16 cellular contexts compared by ENCODE assay signal in genomic region chr2:217068677-217069250, GRCh38.
A peak's percentile ranks its signal among the peaks of the same experiment; 100 is the strongest.
DNase-seq lines count a peak whose midpoint lies in the region; ATAC-seq, FAIRE-seq and TF ChIP-seq lines count a peak whose summit lies in the region.
"Had no signal": no experiment of that assay in that cellular context is flagged by ENCODE, and none has a peak within 500 bp of the region (broad histone marks: within the 10 kb centered on the region; RNA-seq: fewer than 3 reads in every experiment).

No MANE protein-coding gene starts in this region.

- H3K4me3 Mint-ChIP-seq in natural killer cell (no peak overlapping the region), Caco-2 (ENCODE audit: unreplicated experiment) (no peak overlapping the region)
- H3K4me3 Mint-ChIP-seq: CD4-positive, alpha-beta memory T cell had no signal

- TF ChIP-seq POLR2A in GM12892 (IDR thresholded peaks at IDR 0.05; ENCODE audit: low read depth, low read length), result no peak
- TF ChIP-seq POLR2A in GM12878 (IDR thresholded peaks at IDR 0.05; ENCODE audit: low read depth, low read length), result no peak

- no peak for DNase-seq in GM12892 (ENCODE audit: insufficient read length)
- no peak for DNase-seq in GM12878 (ENCODE audit: low read depth, low spot score)
- no peak for DNase-seq in natural killer cell
- DNase-seq in stimulated activated CD4-positive, alpha-beta T cell treated with anti-CD3 and anti-CD28 coated beads, Interleukin-2, amount 100 ng/mL, for 48 hours, result no peak
- no peak for DNase-seq in Caco-2
- DNase-seq: BE2C; CD4-positive, alpha-beta memory T cell; DMS153; DMS79 treated with DMSO at 0.1 percent for 48 hours; GDM1; HCEC 1CT had no signal

- in situ Hi-C loops in GM12878 (cut with MboI), result no loop called here

- H3K9me3 Mint-ChIP-seq in natural killer cell (no peaks in the 10 kb centered on the region), Caco-2 (ENCODE audit: unreplicated experiment) (no peaks in the 10 kb centered on the region)

- no peaks in the 10 kb centered on the region for H3K4me1 ChIP-seq in HEK293 (ENCODE audit: control insufficient read depth, insufficient read depth, low read length)
- H3K4me1 ChIP-seq in GM12878 (ENCODE audit: control insufficient read depth, insufficient read depth, low read length), result peaks cover 5% of the 10 kb centered on the region; the same call in 1 of the 2 replicates
- H3K4me1 ChIP-seq in Caco-2, result no peaks in the 10 kb centered on the region
- H3K4me1 ChIP-seq: BE2C had no signal

- CTCF ChIA-PET in HEK293 (lab: Yijun Ruan, JAX), result no interaction called here
- CTCF ChIA-PET in GM12878 (lab: Yijun Ruan, JAX), result no interaction called here
- CTCF ChIA-PET in Caco-2 (lab: Charles Lee), result no interaction called here

- H4K20me1 ChIP-seq in GM12878 (ENCODE audit: control insufficient read depth, insufficient read depth), result no peaks in the 10 kb centered on the region

- no peaks in the 10 kb centered on the region for H3K27me3 ChIP-seq in GM12878 (replicated peaks in 1 of 2; ENCODE audit: control insufficient read depth in 2 of 2, insufficient read depth in 2 of 2, low read length in 1 of 2)
- H3K27me3 ChIP-seq in Caco-2 (replicated peaks; ENCODE audit: control insufficient read depth, insufficient read depth, low read length), result no peaks in the 10 kb centered on the region
- H3K27me3 ChIP-seq: BE2C had no signal

- H3K9me3 ChIP-seq in HEK293 (ENCODE audit: control insufficient read depth, insufficient read depth, low read depth, low read length), result no peaks in the 10 kb centered on the region
- H3K9me3 ChIP-seq in GM12878 (replicated peaks; ENCODE audit: control insufficient read depth, insufficient read depth, low read length), result peaks cover 3% of the 10 kb centered on the region; the same call in 2 of the 3 replicates
- H3K9me3 ChIP-seq in Caco-2, result no peaks in the 10 kb centered on the region

- ATAC-seq in GM12878 (no peak), natural killer cell (peak in 2 of 3 donors; percentile 2 to 4), HG03135 (IDR thresholded peaks at IDR 0.05; ENCODE audit: unreplicated experiment) (no peak)
- ATAC-seq: A549 had no signal

- H3K27ac ChIP-seq in HEK293 (ENCODE audit: extremely low read depth, low read depth, low read length) (no peak overlapping the region), GM12878 (ENCODE audit: control insufficient read depth, insufficient read depth) (no peak overlapping the region)
- H3K27ac ChIP-seq: A549, C4-2B had no signal

- H3K36me3 Mint-ChIP-seq in natural killer cell (no peaks in the 10 kb centered on the region), Caco-2 (ENCODE audit: insufficient read depth, unreplicated experiment) (no peaks in the 10 kb centered on the region)
- H3K36me3 Mint-ChIP-seq: CD4-positive, alpha-beta memory T cell had no signal

- H3K36me3 ChIP-seq in HEK293 (ENCODE audit: control insufficient read depth in 2 of 2, insufficient read depth in 1 of 2, low read length in 2 of 2), result no peaks in the 10 kb centered on the region
- no peaks in the 10 kb centered on the region for H3K36me3 ChIP-seq in GM12878 (ENCODE audit: control insufficient read depth in 2 of 2, insufficient read depth in 2 of 2, low read length in 1 of 2)
- no peaks in the 10 kb centered on the region for H3K36me3 ChIP-seq in Caco-2 (ENCODE audit: control insufficient read depth, insufficient read depth, low read length)
- H3K36me3 ChIP-seq: BE2C had no signal

- H3K4me1 Mint-ChIP-seq in natural killer cell (no peaks in the 10 kb centered on the region), Caco-2 (ENCODE audit: low read depth, unreplicated experiment) (no peaks in the 10 kb centered on the region)

- no peak overlapping the region for H2AFZ ChIP-seq in GM12878 (ENCODE audit: control insufficient read depth, low read depth, low read length)

- H3K4me2 ChIP-seq in GM12878 (ENCODE audit: control insufficient read depth, insufficient read depth), result no peak overlapping the region
- H3K4me2 ChIP-seq: A549 had no signal

- 76% methylated on average over 6 of the region's 6 CpGs for WGBS in GM12878 (ENCODE audit: insufficient coverage, insufficient replicate concordance, low lambda C conversion rate, missing lambda C conversion rate)

- H3K27me3 Mint-ChIP-seq in natural killer cell (ENCODE audit: low read depth in 2 of 2), result peaks cover 0 to 7% of the 10 kb centered on the region in 2 donors
- peaks cover 3% of the 10 kb centered on the region for H3K27me3 Mint-ChIP-seq in Caco-2 (ENCODE audit: insufficient read depth, unreplicated experiment)

- FAIRE-seq in GM12892 (lab: Jason Lieb, UNC) (peak; percentile 60), GM12878 (lab: Jason Lieb, UNC) (no peak)
- FAIRE-seq: A549, D721Med had no signal

- no peaks in the 10 kb centered on the region for H3K79me2 ChIP-seq in GM12878 (ENCODE audit: control insufficient read depth, insufficient read depth, low read length)

- BruUV-seq in GM12878 (replicated peaks; lab: Mats Ljungman, UMichigan) (no TSS peak), Caco-2 (replicated peaks; lab: Mats Ljungman, UMichigan) (no TSS peak)

- no peak for TF ChIP-seq RAD21 in GM12878 (IDR thresholded peaks at IDR 0.05; ENCODE audit: insufficient read depth, low read depth, low read length)

- POLR2A ChIA-PET in HEK293 (lab: Yijun Ruan, JAX), result no interaction called here
- POLR2A ChIA-PET in GM12878 (lab: Charles Lee), result no interaction called here
- POLR2A ChIA-PET in Caco-2 (lab: Charles Lee), result no interaction called here

- H3K27ac Mint-ChIP-seq in natural killer cell (no peak overlapping the region), Caco-2 (ENCODE audit: unreplicated experiment) (no peak overlapping the region)
- H3K27ac Mint-ChIP-seq: CD4-positive, alpha-beta memory T cell had no signal

- TF ChIP-seq EP300 in GM12878 (IDR thresholded peaks at IDR 0.05; ENCODE audit: borderline replicate concordance in 1 of 2, control insufficient read depth in 1 of 2, low read depth in 2 of 2, low read length in 2 of 2), result no peak

- H3K9ac ChIP-seq in GM12878 (ENCODE audit: control insufficient read depth, insufficient read depth, low read length), result no peak overlapping the region

- intact Hi-C loops in GM12878 (cut with micrococcal nuclease; ENCODE audit: unreplicated experiment) (no loop called here), natural killer cell (cut with micrococcal nuclease) (no loop called here), Caco-2 (cut with micrococcal nuclease; ENCODE audit: unreplicated experiment) (no loop called here)

- RAD21 ChIA-PET in GM12878 (lab: Charles Lee; ENCODE audit: unreplicated experiment), result no interaction called here

- H3K4me3 ChIP-seq in HEK293 (ENCODE audit: low read depth, low read length) (no peak overlapping the region), GM12878 (no peak overlapping the region), Caco-2 (ENCODE audit: low read depth, low read length) (no peak overlapping the region)
- H3K4me3 ChIP-seq: A549 had no signal

- SMC1A ChIA-PET in GM12878 (lab: Charles Lee; ENCODE audit: uncharacterized antibody, unreplicated experiment), result no interaction called here

- TF ChIP-seq CTCF in HEK293 (tag by site-specific recombination; IDR thresholded peaks at IDR 0.05) (no peak; the same call in 1 of the 2 replicates), GM12878 (IDR thresholded peaks at IDR 0.05 in 2 of 3, conservative IDR thresholded peaks at IDR 0.05 in 1 of 3; ENCODE audit: control insufficient read depth in 2 of 3, extremely low read depth in 1 of 3, insufficient read depth in 1 of 3, low read depth in 3 of 3, low read length in 3 of 3) (no peak), natural killer cell (IDR thresholded peaks at IDR 0.05) (no peak), Caco-2 (IDR thresholded peaks at IDR 0.05; ENCODE audit: insufficient read depth in 1 of 2, low read depth in 1 of 2, low read length in 1 of 2, severe bottlenecking in 1 of 2, unreplicated experiment in 1 of 2) (no peak)

TF ChIP-seq in HEK293, 187 proteins besides CTCF, POLR2A, EP300 and RAD21 (continues in another document):
- no peak for TF ChIP-seq ZBTB8A (tag by site-specific recombination; IDR thresholded peaks at IDR 0.05)
- TF ChIP-seq YY1 (tag by site-specific recombination; IDR thresholded peaks at IDR 0.05), result no peak
- no peak for TF ChIP-seq BCL11B (tag by site-specific recombination; IDR thresholded peaks at IDR 0.05; ENCODE audit: low read depth)
- no peak for TF ChIP-seq ZSCAN4 (tag by site-specific recombination; IDR thresholded peaks at IDR 0.05)

TF ChIP-seq in GM12878, 131 proteins besides CTCF, POLR2A, EP300 and RAD21:
- peak; percentile 29; the same call in 1 of the 2 replicates for TF ChIP-seq IRF5 (IDR thresholded peaks at IDR 0.05; ENCODE audit: borderline replicate concordance)
- TF ChIP-seq EGR1 (IDR thresholded peaks at IDR 0.05; ENCODE audit: borderline replicate concordance in 1 of 2, low read depth in 2 of 2, low read length in 2 of 2), result no peak

Comparison
In these comparisons a context has a peak if more than half of its experiments do, and no peak if none do; other contexts are left out.
1. ATAC-seq: peak in natural killer cell (2 of 3); none in GM12878 (single experiment) and HG03135 (single experiment).